Comparison of ENCODE assay signal across 29 cellular contexts in the genomic region with DNA sequence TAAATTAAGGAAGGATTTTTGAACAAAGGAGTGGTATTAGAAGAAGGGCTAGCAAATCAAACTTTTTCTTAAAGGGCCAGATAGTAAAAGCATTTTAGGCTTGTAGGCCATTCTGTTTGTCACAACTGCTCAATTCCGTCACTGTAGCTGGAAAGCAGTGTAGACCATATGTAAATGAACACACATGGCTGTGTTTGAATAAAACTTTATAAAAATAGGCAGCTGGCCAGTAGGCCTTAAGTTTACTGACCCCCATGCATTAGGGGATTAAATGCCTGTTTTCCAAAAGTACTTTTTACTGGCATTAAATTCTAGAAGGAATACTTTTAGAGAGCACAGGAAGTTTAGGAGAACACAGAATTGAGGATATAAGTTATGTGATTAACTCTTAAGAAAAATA.
"Had no signal": no experiment of that assay in that cellular context is flagged by ENCODE, and none has a peak within 500 bp of the region (broad histone marks: within the 10 kb centered on the region; RNA-seq: fewer than 3 reads in every experiment).

No MANE protein-coding gene starts in this region.

- H3K27me3 Mint-ChIP-seq: activated CD4-positive, alpha-beta T cell treated with anti-CD3 and anti-CD28 coated beads for 36 hours; memory B cell; naive thymus-derived CD8-positive, alpha-beta T cell; progenitor cell of endocrine pancreas; stimulated activated naive CD8-positive, alpha-beta T cell treated with anti-CD3 and anti-CD28 coated beads, Interleukin-15, amount 100 ng/mL, for 72 hours had no signal

- ATAC-seq: activated CD4-positive, alpha-beta T cell treated with anti-CD3 and anti-CD28 coated beads for 36 hours; activated naive CD4-positive, alpha-beta T cell treated with anti-CD3 and anti-CD28 coated beads, Interleukin-2, amount 50 U/mL, for 72 hours; foreskin keratinocyte; heart left ventricle; naive thymus-derived CD8-positive, alpha-beta T cell; sciatic nerve; stimulated activated effector memory CD8-positive, alpha-beta T cell treated with anti-CD3 and anti-CD28 coated beads, Interleukin-12 subunit alpha, Interleukin-12 subunit beta, amount 100 ng/mL, for 72 hours; stimulated activated naive CD8-positive, alpha-beta T cell treated with anti-CD3 and anti-CD28 coated beads, Interleukin-15, amount 100 ng/mL, for 72 hours had no signal

- FAIRE-seq: colon had no signal

- H3K27ac ChIP-seq: breast epithelium, esophagus muscularis mucosa, foreskin keratinocyte, heart left ventricle, ovary, skin epidermis, upper lobe of left lung, vagina had no signal

- H3K36me3 ChIP-seq: ovary had no signal

- H3K27me3 ChIP-seq: breast epithelium, esophagus muscularis mucosa, foreskin keratinocyte, heart left ventricle, ovary, upper lobe of left lung, vagina had no signal

- H3K9me3 Mint-ChIP-seq: activated naive CD4-positive, alpha-beta T cell treated with anti-CD3 and anti-CD28 coated beads, Interleukin-2, amount 50 U/mL, for 72 hours; memory B cell; naive thymus-derived CD8-positive, alpha-beta T cell; stimulated activated effector memory CD8-positive, alpha-beta T cell treated with anti-CD3 and anti-CD28 coated beads, Interleukin-12 subunit alpha, Interleukin-12 subunit beta, amount 100 ng/mL, for 72 hours; stimulated activated naive CD8-positive, alpha-beta T cell treated with anti-CD3 and anti-CD28 coated beads, Interleukin-15, amount 100 ng/mL, for 72 hours had no signal

- H3K4me3 Mint-ChIP-seq: activated CD4-positive, alpha-beta T cell treated with anti-CD3 and anti-CD28 coated beads for 36 hours; memory B cell; naive thymus-derived CD8-positive, alpha-beta T cell; stimulated activated effector memory CD8-positive, alpha-beta T cell treated with anti-CD3 and anti-CD28 coated beads, Interleukin-12 subunit alpha, Interleukin-12 subunit beta, amount 100 ng/mL, for 72 hours; stimulated activated naive CD8-positive, alpha-beta T cell treated with anti-CD3 and anti-CD28 coated beads, Interleukin-15, amount 100 ng/mL, for 72 hours had no signal

- H3K4me3 ChIP-seq: breast epithelium, esophagus muscularis mucosa, heart left ventricle, ovary, skin epidermis, upper lobe of left lung, vagina had no signal

- H3K27ac Mint-ChIP-seq: activated CD4-positive, alpha-beta T cell treated with anti-CD3 and anti-CD28 coated beads for 36 hours; memory B cell; progenitor cell of endocrine pancreas; stimulated activated effector memory CD8-positive, alpha-beta T cell treated with anti-CD3 and anti-CD28 coated beads, Interleukin-12 subunit alpha, Interleukin-12 subunit beta, amount 100 ng/mL, for 72 hours; stimulated activated naive CD8-positive, alpha-beta T cell treated with anti-CD3 and anti-CD28 coated beads, Interleukin-15, amount 100 ng/mL, for 72 hours had no signal

- H3K9me3 ChIP-seq: breast epithelium, esophagus muscularis mucosa, heart left ventricle, ovary, upper lobe of left lung, vagina had no signal

- H3K4me1 ChIP-seq: breast epithelium had no signal

- DNase-seq: activated CD4-positive, alpha-beta T cell treated with anti-CD3 and anti-CD28 coated beads for 36 hours; activated CD4-positive, alpha-beta T cell treated with anti-CD3 and anti-CD28 coated beads, Interleukin-2, amount 50 U/mL, for 4 hours; activated CD4-positive, CD25-positive, alpha-beta regulatory T cell; activated CD8-positive, alpha-beta memory T cell treated with anti-CD3 and anti-CD28 coated beads, Interleukin-2, amount 50 U/mL, for 4 hours; activated gamma-delta T cell treated with Interleukin-2 at 50 U/mL for 16 hours; activated T-cell treated with anti-CD3 and anti-CD28 coated beads, Interleukin-2, amount 50 U/mL, for 1 hour; central memory CD4-positive, alpha-beta T cell; dermis blood vessel endothelial cell; effector CD4-positive, alpha-beta T cell; foreskin keratinocyte; heart left ventricle; hypothalamus; midbrain; naive thymus-derived CD8-positive, alpha-beta T cell; ovary; stimulated activated CD4-positive, alpha-beta T cell treated with anti-CD3 and anti-CD28 coated beads, Interleukin-4, amount 100 ng/mL, for 24 hours; stimulated activated naive CD8-positive, alpha-beta T cell treated with anti-CD3 and anti-CD28 coated beads, Interleukin-15, amount 100 ng/mL, for 72 hours; substantia nigra; upper lobe of left lung had no signal
